In the genomic region with DNA sequence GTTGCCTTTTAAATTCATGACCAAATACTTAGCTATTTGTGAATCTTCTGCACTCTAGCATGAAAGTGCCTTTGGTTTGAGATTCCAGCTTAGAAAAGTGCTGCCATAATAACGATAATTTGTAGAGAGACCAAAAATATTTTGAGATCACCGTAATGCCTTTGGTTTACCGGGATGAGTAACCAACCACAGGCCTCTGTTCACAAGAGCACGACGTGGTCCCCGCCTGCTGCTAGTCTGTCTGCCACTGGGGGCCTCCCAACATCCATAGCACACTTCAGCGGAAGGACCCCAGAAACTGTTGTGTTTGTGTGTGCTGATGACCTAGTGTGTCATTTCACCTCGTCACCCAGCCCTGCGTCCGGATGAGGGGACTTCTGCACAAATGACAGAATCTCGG, we compare ENCODE assay signal across 17 cellular contexts.
"Had no signal": no experiment of that assay in that cellular context is flagged by ENCODE, and none has a peak within 500 bp of the region (broad histone marks: within the 10 kb centered on the region; RNA-seq: fewer than 3 reads in every experiment).

No MANE protein-coding gene starts in this region.

- DNase-seq: activated CD4-positive, alpha-beta T cell treated with anti-CD3 and anti-CD28 coated beads for 4 hours; activated CD8-positive, alpha-beta memory T cell treated with anti-CD3 and anti-CD28 coated beads, Interleukin-2, amount 50 U/mL, for 48 hours; activated CD8-positive, alpha-beta T cell treated with anti-CD3 and anti-CD28 coated beads for 36 hours; activated naive CD4-positive, alpha-beta T cell; dorsolateral prefrontal cortex; foreskin fibroblast; heart left ventricle; left lung; T1000; thyroid gland; WERI-Rb-1 had no signal

- H3K9ac ChIP-seq: parathyroid adenoma had no signal

- H3K79me2 ChIP-seq: parathyroid adenoma had no signal

- H3K4me3 Mint-ChIP-seq: activated CD8-positive, alpha-beta T cell treated with anti-CD3 and anti-CD28 coated beads for 36 hours; brain; memory B cell; stimulated activated effector memory CD8-positive, alpha-beta T cell treated with anti-CD3 and anti-CD28 coated beads, Interleukin-12 subunit alpha, Interleukin-12 subunit beta, amount 100 ng/mL, for 72 hours had no signal

- H3K27me3 Mint-ChIP-seq: brain had no signal

- H3K27ac Mint-ChIP-seq: activated CD8-positive, alpha-beta T cell treated with anti-CD3 and anti-CD28 coated beads for 36 hours; brain; memory B cell; stimulated activated effector memory CD8-positive, alpha-beta T cell treated with anti-CD3 and anti-CD28 coated beads, Interleukin-12 subunit alpha, Interleukin-12 subunit beta, amount 100 ng/mL, for 72 hours had no signal

- H3K27ac ChIP-seq: dorsolateral prefrontal cortex, esophagus muscularis mucosa, heart left ventricle, left lung, parathyroid adenoma, thyroid gland, vagina, WERI-Rb-1 had no signal

- H3K36me3 Mint-ChIP-seq: memory B cell; stimulated activated effector memory CD8-positive, alpha-beta T cell treated with anti-CD3 and anti-CD28 coated beads, Interleukin-12 subunit alpha, Interleukin-12 subunit beta, amount 100 ng/mL, for 72 hours had no signal

- ATAC-seq: activated CD8-positive, alpha-beta T cell treated with anti-CD3 and anti-CD28 coated beads for 36 hours; heart left ventricle; left lung; stimulated activated effector memory CD8-positive, alpha-beta T cell treated with anti-CD3 and anti-CD28 coated beads, Interleukin-12 subunit alpha, Interleukin-12 subunit beta, amount 100 ng/mL, for 72 hours had no signal

- H3K4me1 ChIP-seq: esophagus muscularis mucosa, heart left ventricle, left lung, parathyroid adenoma, thyroid gland, vagina had no signal

- H3K9me3 ChIP-seq: thyroid gland, vagina had no signal

- H3K4me3 ChIP-seq: dorsolateral prefrontal cortex, esophagus muscularis mucosa, heart left ventricle, left lung, thyroid gland, vagina had no signal

- H3K27me3 ChIP-seq: dorsolateral prefrontal cortex, esophagus muscularis mucosa, heart left ventricle, left lung, thyroid gland, vagina had no signal

- H3K9me3 Mint-ChIP-seq: activated CD8-positive, alpha-beta T cell treated with anti-CD3 and anti-CD28 coated beads for 36 hours; stimulated activated effector memory CD8-positive, alpha-beta T cell treated with anti-CD3 and anti-CD28 coated beads, Interleukin-12 subunit alpha, Interleukin-12 subunit beta, amount 100 ng/mL, for 72 hours had no signal

- H2AFZ ChIP-seq: parathyroid adenoma had no signal

- H3K4me1 Mint-ChIP-seq: memory B cell; stimulated activated effector memory CD8-positive, alpha-beta T cell treated with anti-CD3 and anti-CD28 coated beads, Interleukin-12 subunit alpha, Interleukin-12 subunit beta, amount 100 ng/mL, for 72 hours had no signal
